8 cellular contexts compared by ENCODE assay signal in the genomic region with DNA sequence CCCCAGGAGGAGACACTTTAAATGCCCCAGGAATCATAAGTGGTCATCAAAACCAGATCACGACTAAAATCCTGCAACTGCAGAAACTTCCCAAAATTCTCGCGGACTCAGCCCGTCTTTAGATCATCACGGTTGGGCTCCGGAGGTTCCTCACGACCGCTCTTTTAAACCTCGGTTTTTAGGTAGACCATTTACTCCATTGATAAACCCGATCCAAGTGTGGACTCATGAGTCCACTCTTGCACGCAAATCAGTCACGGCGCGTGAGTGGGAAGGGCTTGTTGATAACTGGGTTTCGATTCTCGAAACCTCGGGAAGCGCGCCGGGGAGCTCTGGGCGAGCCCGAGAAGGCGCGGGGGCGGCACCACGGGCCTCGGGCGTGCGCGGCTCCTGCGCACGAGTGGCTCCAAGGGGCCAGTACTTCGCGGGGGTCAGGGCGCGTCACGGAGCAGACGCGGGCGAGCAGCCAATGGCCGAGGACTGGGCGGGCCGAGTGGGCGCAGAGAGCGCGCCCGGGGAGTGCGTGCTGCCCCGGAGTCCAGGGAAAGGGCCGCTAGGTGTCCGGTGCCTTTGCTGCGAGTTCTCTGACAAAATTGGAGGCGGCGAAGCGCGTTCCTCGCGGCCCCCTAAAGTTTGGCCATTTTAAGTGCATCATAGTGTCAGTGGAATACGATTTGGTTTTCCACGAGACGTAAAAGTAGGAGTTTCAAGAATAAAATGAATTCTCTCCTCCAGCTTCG. TPM values are rescaled to one million over a fixed set of nuclear protein-coding genes. Genes with fewer than 3 reads are reported as not detected.
DNase-seq lines count a peak whose midpoint lies in the region; ATAC-seq and TF ChIP-seq lines count a peak whose summit lies in the region.

No MANE protein-coding gene starts in this region.

- peak; percentile 76 for ATAC-seq in naive thymus-derived CD4-positive, alpha-beta T cell
- peak; percentile 87 for ATAC-seq in stimulated activated memory B cell treated with anti-CD40 and anti-IgM and Interleukin-4, amounts not matched to agents 10 μg/mL and 1 μg/mL and 100 μg/mL, for 72 hours

- peaks cover 0 to 70% (median 0%) of the 10 kb centered on the region in 5 donors for H3K27me3 Mint-ChIP-seq in naive thymus-derived CD4-positive, alpha-beta T cell
- H3K27me3 Mint-ChIP-seq in stimulated activated memory B cell treated with anti-CD40 and anti-IgM and Interleukin-4, amounts not matched to agents 10 μg/mL and 1 μg/mL and 100 μg/mL, for 72 hours: peaks cover 9% of the 10 kb centered on the region

- intact Hi-C loops in naive thymus-derived CD4-positive, alpha-beta T cell (cut with micrococcal nuclease): loop anchor here (1.0 to 10.0 kb wide), 15 partner anchors 494 to 1884 kb away; a partner anchor contains a TSS

- peak; percentile 80 for DNase-seq in COLO829 (ENCODE audit: low spot score)
- DNase-seq in GM20000 (ENCODE audit: low spot score): peak; percentile 77
- peak; percentile 81 for DNase-seq in HPDE6-E6E7 (ENCODE audit: extremely low spot score)
- peak; percentile 94 for DNase-seq in RPMI7951 (ENCODE audit: low read depth)
- peak; percentile 54 for DNase-seq in activated effector memory CD4-positive, alpha-beta T cell treated with Interleukin-2 at 50 U/mL for 16 hours
- peak; percentile 87 for DNase-seq in fibroblast of mammary gland (ENCODE audit: low read depth)
- peak; percentile 56 to 69 (median 61) for DNase-seq in naive thymus-derived CD4-positive, alpha-beta T cell

- H3K36me3 ChIP-seq in naive thymus-derived CD4-positive, alpha-beta T cell (ENCODE audit: control insufficient read depth in 2 of 3, insufficient read depth in 3 of 3, low read length in 3 of 3): peaks cover 0 to 10% (median 0%) of the 10 kb centered on the region in 3 experiments

- H3K27ac ChIP-seq in naive thymus-derived CD4-positive, alpha-beta T cell (ENCODE audit: low read depth, low read length): peak overlapping the region; percentile 74

- H3K9me3 ChIP-seq in naive thymus-derived CD4-positive, alpha-beta T cell (ENCODE audit: control insufficient read depth in 2 of 3, low read length in 3 of 3): no peaks in the 10 kb centered on the region

- H3K9me3 Mint-ChIP-seq in naive thymus-derived CD4-positive, alpha-beta T cell: no peaks in the 10 kb centered on the region
- H3K9me3 Mint-ChIP-seq in stimulated activated memory B cell treated with anti-CD40 and anti-IgM and Interleukin-4, amounts not matched to agents 10 μg/mL and 1 μg/mL and 100 μg/mL, for 72 hours: no peaks in the 10 kb centered on the region

- peak overlapping the region; percentile 92 for H3K4me3 ChIP-seq in fibroblast of mammary gland (ENCODE audit: control insufficient read depth, low read depth, low read length)
- H3K4me3 ChIP-seq in naive thymus-derived CD4-positive, alpha-beta T cell (ENCODE audit: low read length): peak overlapping the region; percentile 71

- peaks cover 0 to 15% (median 0%) of the 10 kb centered on the region in 5 donors for H3K36me3 Mint-ChIP-seq in naive thymus-derived CD4-positive, alpha-beta T cell
- peaks cover 4% of the 10 kb centered on the region for H3K36me3 Mint-ChIP-seq in stimulated activated memory B cell treated with anti-CD40 and anti-IgM and Interleukin-4, amounts not matched to agents 10 μg/mL and 1 μg/mL and 100 μg/mL, for 72 hours

- CTCF ChIA-PET in naive thymus-derived CD4-positive, alpha-beta T cell (lab: Charles Lee): interaction anchor here (0.5 to 2.1 kb wide), 15 partner anchors 13 to 1899 kb away, joined by 3 to 20 read pairs (median 4); a partner anchor contains a TSS

- H3K27ac Mint-ChIP-seq in naive thymus-derived CD4-positive, alpha-beta T cell: peak overlapping the region; percentile 83 to 99 (median 96)
- H3K27ac Mint-ChIP-seq in stimulated activated memory B cell treated with anti-CD40 and anti-IgM and Interleukin-4, amounts not matched to agents 10 μg/mL and 1 μg/mL and 100 μg/mL, for 72 hours: peak overlapping the region; percentile 83

- H3K4me1 ChIP-seq in naive thymus-derived CD4-positive, alpha-beta T cell (ENCODE audit: control insufficient read depth in 2 of 2, insufficient read depth in 2 of 2, low read length in 2 of 2): peaks cover 4 to 8% of the 10 kb centered on the region in 2 donors

- peak overlapping the region; percentile 87 to 99 (median 98) for H3K4me3 Mint-ChIP-seq in naive thymus-derived CD4-positive, alpha-beta T cell
- H3K4me3 Mint-ChIP-seq in stimulated activated memory B cell treated with anti-CD40 and anti-IgM and Interleukin-4, amounts not matched to agents 10 μg/mL and 1 μg/mL and 100 μg/mL, for 72 hours: peak overlapping the region; percentile 94

- H3K4me1 Mint-ChIP-seq in naive thymus-derived CD4-positive, alpha-beta T cell: peaks cover 23 to 35% (median 33%) of the 10 kb centered on the region in 7 donors
- peaks cover 35% of the 10 kb centered on the region for H3K4me1 Mint-ChIP-seq in stimulated activated memory B cell treated with anti-CD40 and anti-IgM and Interleukin-4, amounts not matched to agents 10 μg/mL and 1 μg/mL and 100 μg/mL, for 72 hours

- POLR2A ChIA-PET in naive thymus-derived CD4-positive, alpha-beta T cell (lab: Charles Lee): interaction anchor here (0.6 to 3.0 kb wide), 11 partner anchors 8 to 1883 kb away, joined by 3 to 15 read pairs (median 4); a partner anchor contains a TSS

- no peaks in the 10 kb centered on the region for H3K27me3 ChIP-seq in naive thymus-derived CD4-positive, alpha-beta T cell (ENCODE audit: control insufficient read depth in 2 of 2, insufficient read depth in 2 of 2, low read length in 2 of 2)

- TF ChIP-seq CTCF in GM20000 (IDR thresholded peaks at IDR 0.05; ENCODE audit: extremely low read depth, missing control alignments) (no peak), fibroblast of mammary gland (conservative IDR thresholded peaks at IDR 0.05; ENCODE audit: control insufficient read depth, insufficient read depth, low read depth, low read length) (peak; percentile 33)

RNA-seq across cellular contexts. Expression of a gene that starts 0.7 kb away (rescaled TPM):
- total RNA-seq in RPMI7951 (2014; rRNA removed; shearing (Covaris generic)): 14.8 and 15.5 TPM in 2 replicates
- 10 to 100 TPM in 2 of 5 experiments, 1 to 10 TPM in 2, under 1 TPM in 1; 0.80 to 12.5 (median 7.4) TPM for total RNA-seq in naive thymus-derived CD4-positive, alpha-beta T cell
- 1 to 10 TPM; 2.4 to 5.2 TPM for polyA plus RNA-seq in naive thymus-derived CD4-positive, alpha-beta T cell

Comparison
In these comparisons a context has a peak if more than half of its experiments do, and no peak if none do; other contexts are left out.
1. Peak in every context shown above with its lines: DNase-seq, ATAC-seq, H3K4me3 ChIP-seq and H3K27ac ChIP-seq.